In genomic region chr12:30482650-30483049, GRCh38 we compare ENCODE assay signal across 11 cellular contexts.
"Had no signal": no experiment of that assay in that cellular context is flagged by ENCODE, and none has a peak within 500 bp of the region (broad histone marks: within the 10 kb centered on the region; RNA-seq: fewer than 3 reads in every experiment).

No MANE protein-coding gene starts in this region.

- H3K27ac ChIP-seq: GM23248 had no signal

- H3K4me3 ChIP-seq: GM23248, GM23338, HAP-1 had no signal

- H3K4me1 ChIP-seq: HAP-1 had no signal

- H3K36me3 ChIP-seq: HAP-1 had no signal

- H3K9ac ChIP-seq: GM23248 had no signal

- ATAC-seq: GM23338, HCT116 had no signal

- H3K9me3 ChIP-seq: HAP-1 had no signal

- DNase-seq: GM23248, GOT3, H7, H9, HCEC 1CT, HFFc6 had no signal

- FAIRE-seq: H1, H54 had no signal

- H3K4me2 ChIP-seq: GM23338 had no signal

- H2AFZ ChIP-seq: GM23248, GM23338 had no signal
